8 cellular contexts compared by ENCODE assay signal in the genomic region with DNA sequence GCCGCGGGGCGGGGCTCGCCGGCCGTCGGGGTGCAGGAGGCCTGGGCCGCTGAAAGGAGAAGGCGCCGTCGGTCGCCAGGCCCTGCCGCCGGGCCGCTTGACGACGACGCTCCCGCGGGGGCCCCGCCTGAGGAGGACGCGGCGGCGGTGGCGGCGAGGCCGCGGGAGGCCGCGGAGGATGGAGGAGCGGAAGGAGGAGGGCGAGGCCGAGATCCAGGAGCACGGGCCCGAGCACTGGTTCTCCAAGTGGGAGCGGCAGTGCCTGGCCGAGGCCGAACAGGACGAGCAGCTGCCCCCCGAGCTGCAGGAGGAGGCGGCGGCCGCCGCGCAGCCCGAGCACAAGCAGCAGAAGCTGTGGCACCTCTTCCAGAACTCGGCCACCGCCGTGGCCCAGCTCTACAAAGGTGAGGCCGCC. TPM values are rescaled to one million over a fixed set of nuclear protein-coding genes. Genes with fewer than 3 reads are reported as not detected.
A peak's percentile ranks its signal among the peaks of the same experiment; 100 is the strongest.
DNase-seq lines count a peak whose midpoint lies in the region; ATAC-seq and TF ChIP-seq lines count a peak whose summit lies in the region.

No MANE protein-coding gene starts in this region.

- peaks cover 52% of the 10 kb centered on the region for H3K79me2 ChIP-seq in neural cell (replicated peaks; ENCODE audit: insufficient read depth, low read length)

- peaks cover 2% of the 10 kb centered on the region; the same call in 1 of the 2 replicates for H3K36me3 ChIP-seq in Caco-2 (ENCODE audit: control insufficient read depth, insufficient read depth, low read length)
- H3K36me3 ChIP-seq in esophagus (ENCODE audit: control insufficient read depth in 2 of 2, insufficient read depth in 2 of 2, low read length in 1 of 2), result peaks cover 0 to 3% of the 10 kb centered on the region in 2 donors
- H3K36me3 ChIP-seq in neural cell (ENCODE audit: insufficient read depth, low read length), result peaks cover 6% of the 10 kb centered on the region
- peaks cover 0 to 10% of the 10 kb centered on the region in 2 donors for H3K36me3 ChIP-seq in vagina

- H3K4me3 Mint-ChIP-seq in Caco-2 (ENCODE audit: unreplicated experiment), result peak overlapping the region; percentile 74
- H3K4me3 Mint-ChIP-seq in activated CD8-positive, alpha-beta T cell treated with anti-CD3 and anti-CD28 coated beads, Interleukin-2, amount 10 ng/mL, durations not matched to agents 7 days and 5 days, result peak overlapping the region; percentile 83

- CTCF ChIA-PET in Caco-2 (lab: Charles Lee), result no interaction called here
- CTCF ChIA-PET in activated CD8-positive, alpha-beta T cell treated with anti-CD3 and anti-CD28 coated beads, Interleukin-2, amount 10 ng/mL, durations not matched to agents 7 days and 5 days (lab: Charles Lee), result interaction anchor here (1.4 to 2.4 kb wide), 2 partner anchors 11 to 14 kb away, joined by 6 to 8 read pairs; no protein-coding TSS in a partner anchor

- intact Hi-C loops in Caco-2 (cut with micrococcal nuclease; ENCODE audit: unreplicated experiment), result loop anchor here (5.0 kb wide), 2 partner anchors 40 to 225 kb away; a partner anchor contains a TSS
- intact Hi-C loops in vagina (cut with DNase I), result loop anchor here (5.0 kb wide), 2 partner anchors 45 to 130 kb away; a partner anchor contains a TSS

- POLR2A ChIA-PET in Caco-2 (lab: Charles Lee), result interaction anchor here (0.6 to 1.3 kb wide), 7 partner anchors 9 to 1423 kb away, joined by 3 to 12 read pairs (median 5); a partner anchor contains a TSS
- POLR2A ChIA-PET in activated CD8-positive, alpha-beta T cell treated with anti-CD3 and anti-CD28 coated beads, Interleukin-2, amount 10 ng/mL, durations not matched to agents 7 days and 5 days (lab: Charles Lee), result interaction anchor here (0.6 to 3.3 kb wide), 16 partner anchors 9 to 1155 kb away, joined by 3 to 68 read pairs (median 4); a partner anchor contains a TSS

- peaks cover 10% of the 10 kb centered on the region for H3K4me1 Mint-ChIP-seq in Caco-2 (ENCODE audit: low read depth, unreplicated experiment)
- H3K4me1 Mint-ChIP-seq in activated CD8-positive, alpha-beta T cell treated with anti-CD3 and anti-CD28 coated beads, Interleukin-2, amount 10 ng/mL, durations not matched to agents 7 days and 5 days (ENCODE audit: low read depth), result peaks cover 28% of the 10 kb centered on the region

- H3K27ac ChIP-seq in esophagus (ENCODE audit: low read depth in 2 of 2, low read length in 1 of 2) (peak overlapping the region; percentile 97 to 99), neural cell (ENCODE audit: low read length) (peak overlapping the region; percentile 92), vagina (peak overlapping the region; percentile 100)

- no peak for TF ChIP-seq CTCF in Caco-2 (IDR thresholded peaks at IDR 0.05; ENCODE audit: insufficient read depth in 1 of 2, low read depth in 1 of 2, low read length in 1 of 2, severe bottlenecking in 1 of 2, unreplicated experiment in 1 of 2)
- TF ChIP-seq CTCF in neural cell (IDR thresholded peaks at IDR 0.05; ENCODE audit: poor library complexity, severe bottlenecking), result no peak
- TF ChIP-seq CTCF in vagina (IDR thresholded peaks at IDR 0.05), result no peak

- H3K9me3 Mint-ChIP-seq in Caco-2 (ENCODE audit: unreplicated experiment), result no peaks in the 10 kb centered on the region
- H3K9me3 Mint-ChIP-seq in activated CD8-positive, alpha-beta T cell treated with anti-CD3 and anti-CD28 coated beads, Interleukin-2, amount 10 ng/mL, durations not matched to agents 7 days and 5 days (ENCODE audit: insufficient read depth), result no peaks in the 10 kb centered on the region

- H3K27me3 Mint-ChIP-seq in Caco-2 (ENCODE audit: insufficient read depth, unreplicated experiment), result no peaks in the 10 kb centered on the region
- H3K27me3 Mint-ChIP-seq in activated CD8-positive, alpha-beta T cell treated with anti-CD3 and anti-CD28 coated beads, Interleukin-2, amount 10 ng/mL, durations not matched to agents 7 days and 5 days (ENCODE audit: low read depth), result no peaks in the 10 kb centered on the region

- BruUV-seq in Caco-2 (replicated peaks; lab: Mats Ljungman, UMichigan), result no TSS peak

- H3K4me2 ChIP-seq in neural cell (ENCODE audit: low read length), result no peak overlapping the region

- H3K9me2 ChIP-seq in neural cell (ENCODE audit: insufficient read depth, low read length), result no peaks in the 10 kb centered on the region

- 0% methylated on average over 37 to 51 of the region's 51 CpGs for WGBS in esophagus, 2 donors

- H3K4me1 ChIP-seq in Caco-2, result peaks cover 18% of the 10 kb centered on the region
- H3K4me1 ChIP-seq in esophagus (ENCODE audit: control insufficient read depth in 2 of 2, insufficient read depth in 2 of 2, low read length in 1 of 2), result no peaks in the 10 kb centered on the region
- peaks cover 51% of the 10 kb centered on the region for H3K4me1 ChIP-seq in vagina

- peaks cover 45% of the 10 kb centered on the region for H3K36me3 Mint-ChIP-seq in Caco-2 (ENCODE audit: insufficient read depth, unreplicated experiment)
- H3K36me3 Mint-ChIP-seq in activated CD8-positive, alpha-beta T cell treated with anti-CD3 and anti-CD28 coated beads, Interleukin-2, amount 10 ng/mL, durations not matched to agents 7 days and 5 days (ENCODE audit: low read depth), result peaks cover 37% of the 10 kb centered on the region

- TF ChIP-seq RAD21 in neural cell (conservative IDR thresholded peaks at IDR 0.05), result no peak

- H3F3A ChIP-seq in neural cell (ENCODE audit: insufficient read depth, low read length, poor library complexity, severe bottlenecking), result no peaks in the 10 kb centered on the region

- no peak for TF ChIP-seq EP300 in neural cell (conservative IDR thresholded peaks at IDR 0.05; ENCODE audit: poor library complexity, severe bottlenecking)

- H3K27ac Mint-ChIP-seq in Caco-2 (ENCODE audit: unreplicated experiment), result peak overlapping the region; percentile 93
- H3K27ac Mint-ChIP-seq in activated CD8-positive, alpha-beta T cell treated with anti-CD3 and anti-CD28 coated beads, Interleukin-2, amount 10 ng/mL, durations not matched to agents 7 days and 5 days, result peak overlapping the region; percentile 77

- H3K27me3 ChIP-seq in Caco-2 (replicated peaks; ENCODE audit: control insufficient read depth, insufficient read depth, low read length) (no peaks in the 10 kb centered on the region), esophagus (ENCODE audit: control insufficient read depth in 1 of 2, insufficient read depth in 2 of 2, low read length in 2 of 2) (no peaks in the 10 kb centered on the region), neural cell (ENCODE audit: insufficient read depth, low read depth, low read length) (peaks cover 7% of the 10 kb centered on the region), vagina (no peaks in the 10 kb centered on the region)

- ATAC-seq in GM21381 (IDR thresholded peaks at IDR 0.05; ENCODE audit: unreplicated experiment), result peak; percentile 15
- ATAC-seq in activated CD8-positive, alpha-beta T cell treated with anti-CD3 and anti-CD28 coated beads, Interleukin-2, amount 10 ng/mL, durations not matched to agents 7 days and 5 days, result peak; percentile 24

- peak overlapping the region; percentile 98 for H3K4me3 ChIP-seq in Caco-2 (ENCODE audit: low read depth, low read length)
- H3K4me3 ChIP-seq in esophagus (ENCODE audit: low read depth in 1 of 2, low read length in 2 of 2), result peak overlapping the region; percentile 95 to 99
- peak overlapping the region; percentile 96 for H3K4me3 ChIP-seq in neural cell (ENCODE audit: low read length)
- H3K4me3 ChIP-seq in vagina, result peak overlapping the region; percentile 70 to 98

- DNase-seq in Caco-2, result peak in 1 of 2 experiments; percentile 39
- peak; percentile 24 for DNase-seq in HT1080 (ENCODE audit: low read depth)
- peak; percentile 51 for DNase-seq in activated CD8-positive, alpha-beta T cell treated with anti-CD3 and anti-CD28 coated beads, Interleukin-2, amount 10 ng/mL, durations not matched to agents 7 days and 5 days
- DNase-seq in vagina (ENCODE audit: extremely low spot score in 2 of 2), result no peak
- DNase-seq in MV-4-11 (lab: John Stamatoyannopoulos, UW), result no peak

- peak overlapping the region; percentile 98 for H3K9ac ChIP-seq in neural cell (ENCODE audit: low read length)

- H3K9me3 ChIP-seq in Caco-2 (no peaks in the 10 kb centered on the region), esophagus (ENCODE audit: control insufficient read depth in 2 of 2, insufficient read depth in 1 of 2, low read depth in 1 of 2, low read length in 1 of 2) (no peaks in the 10 kb centered on the region), neural cell (ENCODE audit: low read length) (no peaks in the 10 kb centered on the region), vagina (no peaks in the 10 kb centered on the region)

- H4K20me1 ChIP-seq in neural cell (ENCODE audit: insufficient read depth), result peaks cover 36% of the 10 kb centered on the region

- TF ChIP-seq POLR2A in vagina (IDR thresholded peaks at IDR 0.05), result no peak

- H2AFZ ChIP-seq in neural cell (ENCODE audit: low read depth, low read length), result no peak overlapping the region

TF ChIP-seq in neural cell, 6 proteins besides CTCF, POLR2A, EP300 and RAD21:
- no peak for TF ChIP-seq EZH2 (IDR thresholded peaks at IDR 0.05; ENCODE audit: borderline replicate concordance, insufficient read depth, low read length, poor library complexity, severe bottlenecking)

RNA-seq across cellular contexts. Expression of a gene that starts 0.4 kb away (rescaled TPM):
- total RNA-seq in Caco-2 (2022) (42.9 and 47.1 TPM in 2 replicates), vagina (33.6 TPM)
- total RNA-seq in HT1080 (2014; rRNA removed; shearing (Covaris generic)), result 41.7 and 46.9 TPM in 2 replicates
- polyA plus RNA-seq in HT1080 (2015; cell fraction: cytosol; rRNA removed), result 36.1 and 41.1 TPM in 2 replicates
- polyA plus RNA-seq in HT1080 (2015; cell fraction: nucleus; rRNA removed), result 47.3 and 50.2 TPM in 2 replicates
- total RNA-seq in activated CD8-positive, alpha-beta T cell treated with anti-CD3 and anti-CD28 coated beads, Interleukin-2, amount 10 ng/mL, durations not matched to agents 7 days and 5 days, result 10 to 100 TPM; 55.8 to 60.4 TPM
- polyA plus RNA-seq in esophagus (10 to 100 TPM; 11.4 to 14.2 TPM), neural cell (55.2 and 60.7 TPM in 2 replicates)
- 171 and 183 TPM in 2 replicates for polyA minus RNA-seq in neural cell

Comparison
In these comparisons a context has a peak if more than half of its experiments do, and no peak if none do; other contexts are left out.
1. DNase-seq: peak in HT1080 (single experiment) and activated CD8-positive, alpha-beta T cell treated with anti-CD3 and anti-CD28 coated beads, Interleukin-2, amount 10 ng/mL, durations not matched to agents 7 days and 5 days (single experiment); none in vagina (0 of 2) and MV-4-11 (single experiment).
2. Peak in every context shown above with its lines, with median percentiles within 50 percentile points of each other: H3K4me3 ChIP-seq and H3K27ac ChIP-seq.